19 cellular contexts compared by ENCODE assay signal in the genomic region with DNA sequence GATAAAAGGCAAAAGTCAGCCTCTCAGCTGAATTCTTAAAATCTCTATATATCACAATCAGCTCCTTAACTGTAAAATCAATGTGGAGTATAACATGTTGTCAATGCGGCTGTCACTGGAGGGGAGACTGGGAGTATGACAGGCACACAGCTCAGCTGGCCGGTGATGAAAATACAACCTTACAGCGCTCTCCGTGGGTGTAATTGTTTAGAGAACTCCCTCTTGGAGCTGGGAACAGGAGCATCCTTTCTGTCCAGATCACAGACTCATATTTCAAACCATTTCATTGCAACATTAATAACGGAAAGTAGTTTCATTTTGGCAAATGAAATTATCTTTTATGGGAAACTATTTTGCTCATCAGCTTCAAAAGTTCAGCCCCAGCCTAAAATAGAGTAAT.
DNase-seq lines count a peak whose midpoint lies in the region; ATAC-seq and TF ChIP-seq lines count a peak whose summit lies in the region.
"Had no signal": no experiment of that assay in that cellular context is flagged by ENCODE, and none has a peak within 500 bp of the region (broad histone marks: within the 10 kb centered on the region; RNA-seq: fewer than 3 reads in every experiment).

No MANE protein-coding gene starts in this region.

- CTCF ChIA-PET in HEK293T (lab: Yijun Ruan, JAX) = interaction anchor here (1.0 kb wide), 1 partner anchor 182 kb away, joined by 3 read pairs; no protein-coding TSS in a partner anchor

- DNase-seq in DMS53 (lab: John Stamatoyannopoulos, UW) (peak; percentile 73), HEK293T (ENCODE audit: extremely low spot score) (peak; percentile 26), OCI-M1 (lab: John Stamatoyannopoulos, UW) (peak; percentile 35), myocyte (ENCODE audit: low read depth) (peak; percentile 12), anterior cingulate cortex (lab: John Stamatoyannopoulos, UW) (no peak), HuH-7.5 (ENCODE audit: low spot score) (no peak)
- no peak for DNase-seq in stimulated activated CD4-positive, alpha-beta T cell treated with anti-CD3 and anti-CD28 coated beads, Interleukin-4, amount 100 ng/mL, for 24 hours
- DNase-seq: activated CD4-positive, alpha-beta memory T cell treated with anti-CD3 and anti-CD28 coated beads for 36 hours; activated gamma-delta T cell treated with Interleukin-2 at 50 U/mL for 16 hours; dermis blood vessel endothelial cell; gastrocnemius medialis; GF-D8; NCI-H1417 treated with DMSO at 0.1 percent for 48 hours; NK-92 treated with Interleukin-12 subunit alpha and Interleukin-12 subunit beta, amount 100 ng/mL, for 24 hours; RPMI8226; T-helper 9 cell; upper lobe of right lung had no signal

- POLR2A ChIA-PET in HEK293T (lab: Yijun Ruan, JAX) = no interaction called here

- ATAC-seq in GM18498 (IDR thresholded peaks at IDR 0.05; ENCODE audit: unreplicated experiment) = no peak
- ATAC-seq: gastrocnemius medialis, upper lobe of right lung, WTC11 had no signal

TF ChIP-seq in HEK293T, 16 proteins besides CTCF, POLR2A, EP300 and RAD21:
- TF ChIP-seq BHLHE40 (IDR thresholded peaks at IDR 0.05; ENCODE audit: borderline replicate concordance) (no peak), ARNT (IDR thresholded peaks at IDR 0.05) (no peak), CTBP1 (IDR thresholded peaks at IDR 0.05; ENCODE audit: borderline replicate concordance) (no peak), LEF1 (IDR thresholded peaks at IDR 0.05; ENCODE audit: borderline replicate concordance) (no peak), ZNF384 (IDR thresholded peaks at IDR 0.05) (no peak), NFRKB (IDR thresholded peaks at IDR 0.05) (no peak), L3MBTL2 (conservative IDR thresholded peaks at IDR 0.05) (no peak), FOXA1 (IDR thresholded peaks at IDR 0.05) (no peak), SP1 (IDR thresholded peaks at IDR 0.05) (no peak), PKNOX1 (IDR thresholded peaks at IDR 0.05) (no peak), TARDBP (IDR thresholded peaks at IDR 0.05) (no peak), FOXM1 (IDR thresholded peaks at IDR 0.05; ENCODE audit: borderline replicate concordance) (no peak)

Comparison
In these comparisons a context has a peak if more than half of its experiments do, and no peak if none do; other contexts are left out.
1. DNase-seq: peak in DMS53 (single experiment), HEK293T (single experiment), OCI-M1 (single experiment) and myocyte (single experiment); none in anterior cingulate cortex (0 of 58), stimulated activated CD4-positive, alpha-beta T cell treated with anti-CD3 and anti-CD28 coated beads, Interleukin-4, amount 100 ng/mL, for 24 hours (single experiment) and HuH-7.5 (single experiment).